In genomic region chr20:50743087-50743486, GRCh38 we compare ENCODE assay signal across 23 cellular contexts. TPM values are rescaled to one million over a fixed set of nuclear protein-coding genes. Genes with fewer than 3 reads are reported as not detected.
A peak's percentile ranks its signal among the peaks of the same experiment; 100 is the strongest.
DNase-seq lines count a peak whose midpoint lies in the region; ATAC-seq, FAIRE-seq and TF ChIP-seq lines count a peak whose summit lies in the region.
"Had no signal": no experiment of that assay in that cellular context is flagged by ENCODE, and none has a peak within 500 bp of the region (broad histone marks: within the 10 kb centered on the region; RNA-seq: fewer than 3 reads in every experiment).

No MANE protein-coding gene starts in this region.

- 34% methylated on average over 4 of the region's 4 CpGs for WGBS in SK-N-SH (ENCODE audit: low lambda C conversion rate)
- WGBS in smooth muscle cell (ENCODE audit: low lambda C conversion rate), result 54% methylated on average over 4 of the region's 4 CpGs

- H2AFZ ChIP-seq in SK-N-SH (ENCODE audit: low read depth), result no peak overlapping the region
- no peak overlapping the region for H2AFZ ChIP-seq in smooth muscle cell (ENCODE audit: low read depth)

- peaks cover 9% of the 10 kb centered on the region for H3F3A ChIP-seq in SK-N-SH (replicated peaks; ENCODE audit: insufficient read depth)
- H3F3A ChIP-seq in smooth muscle cell (ENCODE audit: low read depth), result peaks cover 16% of the 10 kb centered on the region

- peak; percentile 61 for DNase-seq in SK-N-SH
- no peak for DNase-seq in kidney
- DNase-seq in smooth muscle cell (lab: John Stamatoyannopoulos, UW; ENCODE audit: unreplicated experiment), result no peak
- DNase-seq in T-helper 17 cell, result no peak
- DNase-seq: activated T-cell treated with anti-CD3 and anti-CD28 coated beads, Interleukin-2, amount 50 U/mL, for 72 hours; DMS153; immature natural killer cell; mammary epithelial cell; natural killer cell; NCI-H1436 treated with DMSO at 0.1 percent for 48 hours; NCI-H345; NK-92 treated with Interleukin-12 subunit alpha and Interleukin-12 subunit beta, amount 100 ng/mL, for 24 hours; RPMI8226; stimulated activated naive B cell treated with anti-CD40 and anti-IgM and Interleukin-4, amounts not matched to agents 10 μg/mL and 1 μg/mL and 100 μg/mL, for 72 hours had no signal

- H3K9ac ChIP-seq in SK-N-SH (no peak overlapping the region), kidney (ENCODE audit: low read length in 2 of 2) (peak overlapping the region in 1 of 2 donors; percentile 73), smooth muscle cell (ENCODE audit: low read depth) (no peak overlapping the region)

- H3K4me2 ChIP-seq in SK-N-SH (no peak overlapping the region), smooth muscle cell (no peak overlapping the region)

- H3K79me2 ChIP-seq in SK-N-SH (ENCODE audit: insufficient read depth) (no peaks in the 10 kb centered on the region), smooth muscle cell (ENCODE audit: low read depth) (no peaks in the 10 kb centered on the region)

- no peaks in the 10 kb centered on the region for H3K27me3 Mint-ChIP-seq in T-helper 17 cell
- H3K27me3 Mint-ChIP-seq: stimulated activated naive B cell treated with anti-CD40 and anti-IgM and Interleukin-4, amounts not matched to agents 10 μg/mL and 1 μg/mL and 100 μg/mL, for 72 hours had no signal

- H3K27me3 ChIP-seq in SK-N-SH (ENCODE audit: insufficient read depth), result no peaks in the 10 kb centered on the region
- no peaks in the 10 kb centered on the region for H3K27me3 ChIP-seq in smooth muscle cell (ENCODE audit: low read depth)
- H3K27me3 ChIP-seq: esophagus muscularis mucosa, tibial nerve had no signal

- H3K4me1 ChIP-seq in SK-N-SH (ENCODE audit: control insufficient read depth in 1 of 2, insufficient read depth in 2 of 2, low read depth in 1 of 2, low read length in 1 of 2), result peaks cover 12 to 33% of the 10 kb centered on the region in 2 experiments
- peaks cover 24 to 58% of the 10 kb centered on the region in 2 donors for H3K4me1 ChIP-seq in kidney (ENCODE audit: control insufficient read depth in 1 of 2, insufficient read depth in 1 of 2, low read depth in 1 of 2, low read length in 2 of 2)
- peaks cover 35% of the 10 kb centered on the region for H3K4me1 ChIP-seq in smooth muscle cell (ENCODE audit: low read depth)

- H3K9me3 ChIP-seq in SK-N-SH (no peaks in the 10 kb centered on the region), kidney (ENCODE audit: control insufficient read depth in 1 of 2, low read length in 2 of 2) (no peaks in the 10 kb centered on the region), smooth muscle cell (replicated peaks; ENCODE audit: low read depth) (no peaks in the 10 kb centered on the region), T-helper 17 cell (ENCODE audit: control insufficient read depth, low read length, poor library complexity, severe bottlenecking) (no peaks in the 10 kb centered on the region)
- H3K9me3 ChIP-seq: esophagus muscularis mucosa, tibial nerve had no signal

- POLR2A ChIA-PET in SK-N-SH (lab: Yijun Ruan, JAX), result no interaction called here

- TF ChIP-seq EP300 in SK-N-SH (IDR thresholded peaks at IDR 0.05; ENCODE audit: borderline replicate concordance in 1 of 2, low read depth in 1 of 2, low read length in 1 of 2), result peak in 1 of 2 experiments; percentile 64; a peak in 1 of 4 replicates

- H3K36me3 ChIP-seq in SK-N-SH (replicated peaks in 1 of 2; ENCODE audit: control insufficient read depth in 1 of 2, insufficient read depth in 2 of 2, low read length in 1 of 2) (peaks cover 0 to 3% of the 10 kb centered on the region in 2 experiments), kidney (ENCODE audit: control insufficient read depth in 1 of 2, insufficient read depth in 2 of 2, low read length in 2 of 2) (peaks cover 0 to 5% of the 10 kb centered on the region in 2 donors), smooth muscle cell (ENCODE audit: low read depth) (no peaks in the 10 kb centered on the region)
- H3K36me3 ChIP-seq: esophagus muscularis mucosa, tibial nerve had no signal

- TF ChIP-seq CTCF in SK-N-SH (IDR thresholded peaks at IDR 0.05) (no peak), VCaP (conservative IDR thresholded peaks at IDR 0.05) (no peak), kidney (IDR thresholded peaks at IDR 0.05; ENCODE audit: borderline replicate concordance, extremely low read depth, insufficient read depth) (no peak), smooth muscle cell (IDR thresholded peaks at IDR 0.05; ENCODE audit: borderline replicate concordance, insufficient read depth, poor library complexity, severe bottlenecking) (no peak)

- peaks cover 18% of the 10 kb centered on the region for H3K4me1 Mint-ChIP-seq in T-helper 17 cell

- H4K20me1 ChIP-seq in SK-N-SH (ENCODE audit: insufficient read depth) (no peaks in the 10 kb centered on the region), smooth muscle cell (ENCODE audit: low read depth) (no peaks in the 10 kb centered on the region)

- H3K4me3 ChIP-seq in SK-N-SH (ENCODE audit: low read depth in 2 of 2, low read length in 1 of 2) (no peak overlapping the region), kidney (ENCODE audit: low read length in 2 of 2) (peak overlapping the region in 1 of 2 donors; percentile 26), smooth muscle cell (no peak overlapping the region)
- H3K4me3 ChIP-seq: esophagus muscularis mucosa, tibial nerve had no signal

- CTCF ChIA-PET in SK-N-SH (lab: Yijun Ruan, JAX), result interaction anchor here (1.0 to 1.9 kb wide), 5 partner anchors 11 to 117 kb away, joined by 3 to 4 read pairs (median 3); partner anchors contain the start of gene BCAS4

- H3K27ac ChIP-seq in SK-N-SH (ENCODE audit: low read depth in 2 of 2, low read length in 1 of 2) (peak overlapping the region in 1 of 2 experiments; percentile 48; a peak in 2 of 4 replicates), VCaP (peak overlapping the region; percentile 49), kidney (ENCODE audit: low read depth in 2 of 2, low read length in 2 of 2) (peak overlapping the region; percentile 63 to 65), smooth muscle cell (ENCODE audit: low read depth) (peak overlapping the region; percentile 19)
- H3K27ac ChIP-seq: C4-2B had no signal

- no peak for FAIRE-seq in kidney (lab: Jason Lieb, UNC)
- FAIRE-seq: GM12892 had no signal

- H3K9me2 ChIP-seq in SK-N-SH, result no peaks in the 10 kb centered on the region

- H3K4me3 Mint-ChIP-seq in T-helper 17 cell, result no peak overlapping the region
- H3K4me3 Mint-ChIP-seq: activated T-cell treated with anti-CD3 and anti-CD28 coated beads, Interleukin-2, amount 50 U/mL, for 72 hours; immature natural killer cell; natural killer cell; stimulated activated naive B cell treated with anti-CD40 and anti-IgM and Interleukin-4, amounts not matched to agents 10 μg/mL and 1 μg/mL and 100 μg/mL, for 72 hours had no signal

- ATAC-seq in SK-N-SH treated with all-trans-retinoic acid at 6 μM for 48 hours (no peak), GM18517 (IDR thresholded peaks at IDR 0.05; ENCODE audit: unreplicated experiment) (no peak), GM18867 (IDR thresholded peaks at IDR 0.05; ENCODE audit: unreplicated experiment) (no peak), T-helper 17 cell (no peak)
- ATAC-seq: activated T-cell treated with anti-CD3 and anti-CD28 coated beads, Interleukin-2, amount 50 U/mL, for 72 hours; natural killer cell; stimulated activated naive B cell treated with anti-CD40 and anti-IgM and Interleukin-4, amounts not matched to agents 10 μg/mL and 1 μg/mL and 100 μg/mL, for 72 hours had no signal

- H3K27ac Mint-ChIP-seq in T-helper 17 cell, result no peak overlapping the region
- H3K27ac Mint-ChIP-seq: activated T-cell treated with anti-CD3 and anti-CD28 coated beads, Interleukin-2, amount 50 U/mL, for 72 hours; immature natural killer cell; natural killer cell; stimulated activated naive B cell treated with anti-CD40 and anti-IgM and Interleukin-4, amounts not matched to agents 10 μg/mL and 1 μg/mL and 100 μg/mL, for 72 hours had no signal

- intact Hi-C loops in kidney (cut with DNase I), result no loop called here

- peaks cover 3% of the 10 kb centered on the region for H3K36me3 Mint-ChIP-seq in T-helper 17 cell (ENCODE audit: low read depth)
- H3K36me3 Mint-ChIP-seq: natural killer cell had no signal

- TF ChIP-seq RAD21 in SK-N-SH (IDR thresholded peaks at IDR 0.05; ENCODE audit: low read length), result no peak

TF ChIP-seq in SK-N-SH, 30 proteins besides CTCF, POLR2A, EP300 and RAD21:
- TF ChIP-seq GATA2 (CRISPR knock-in tag; IDR thresholded peaks at IDR 0.05) (peak; percentile 75), RXRA (IDR thresholded peaks at IDR 0.05; ENCODE audit: borderline replicate concordance, low read depth) (no peak), RCOR1 (IDR thresholded peaks at IDR 0.05; ENCODE audit: low read length) (peak; percentile 73; the same call in 1 of the 2 replicates)

TF ChIP-seq in SK-N-SH treated with all-trans-retinoic acid at 6 μM for 48 hours, 23 proteins besides CTCF, POLR2A, EP300 and RAD21 (continues in another document):
- TF ChIP-seq ESRRG (CRISPR knock-in tag; IDR thresholded peaks at IDR 0.05), result no peak

RNA-seq across cellular contexts. Expression of gene PARD6B, which starts 11.7 kb away (rescaled TPM):
- polyA plus RNA-seq in SK-N-SH (2012; rRNA removed) (0.49 and 0.57 TPM in 2 replicates), kidney (ENCODE audit: insufficient read depth, low read depth, low replicate concordance) (9.2 TPM), smooth muscle cell (0.26 and 1.7 TPM in 2 replicates)
- 0.56 and 0.60 TPM in 2 replicates for polyA plus RNA-seq in SK-N-SH (2012; cell fraction: cytosol; rRNA removed)
- 0.45 and 0.76 TPM in 2 replicates for polyA plus RNA-seq in SK-N-SH (2012; cell fraction: nucleus; rRNA removed)
- total RNA-seq in kidney (72.0 TPM), smooth muscle cell (4.6 and 6.5 TPM in 2 replicates), T-helper 17 cell (1 to 10 TPM; 4.0 to 6.8 TPM)

RNA-seq across cellular contexts. Expression of gene RIPOR3, which starts 51.7 kb away (rescaled TPM):
- polyA plus RNA-seq in SK-N-SH (2012; rRNA removed) (1.0 and 1.2 TPM in 2 replicates), kidney (ENCODE audit: insufficient read depth, low read depth, low replicate concordance) (10.5 TPM), smooth muscle cell (1.2 and 4.9 TPM in 2 replicates)
- 0.18 and 0.33 TPM in 2 replicates for polyA plus RNA-seq in SK-N-SH (2012; cell fraction: cytosol; rRNA removed)
- polyA plus RNA-seq in SK-N-SH (2012; cell fraction: nucleus; rRNA removed), result 7.0 and 8.8 TPM in 2 replicates
- total RNA-seq in kidney (14.6 TPM), smooth muscle cell (0.18 and 0.40 TPM in 2 replicates), T-helper 17 cell (1 to 10 TPM in 1 of 2 donors, not detected in 1; 2.1 TPM)
- total RNA-seq: T-helper 1 cell treated with Interleukin-12 subunit alpha and Interleukin-12 subunit beta and Interleukin-4 antibody, amounts not matched to agents 30 ng/mL and 1 ng/mL, for 36 hours had no signal
- polyA plus RNA-seq: mammary epithelial cell had no signal

RNA-seq across cellular contexts. Expression of gene BCAS4, which starts 51.8 kb away (rescaled TPM):
- polyA plus RNA-seq in SK-N-SH (2012; rRNA removed), result 23.3 and 43.8 TPM in 2 replicates
- polyA plus RNA-seq in SK-N-SH (2012; cell fraction: cytosol; rRNA removed), result 22.2 and 30.8 TPM in 2 replicates
- polyA plus RNA-seq in SK-N-SH (2012; cell fraction: nucleus; rRNA removed), result 17.8 and 20.9 TPM in 2 replicates
- 10.6 TPM for total RNA-seq in kidney
- 17.1 TPM for polyA plus RNA-seq in kidney (ENCODE audit: insufficient read depth, low read depth, low replicate concordance)
- total RNA-seq in smooth muscle cell, result 1.1 and 5.3 TPM in 2 replicates
- 13.1 and 14.1 TPM in 2 replicates for polyA plus RNA-seq in smooth muscle cell
- total RNA-seq in T-helper 17 cell, result 1 to 10 TPM; 8.0 to 8.5 TPM
